Comparison of ENCODE assay signal across 10 cellular contexts in the genomic region with DNA sequence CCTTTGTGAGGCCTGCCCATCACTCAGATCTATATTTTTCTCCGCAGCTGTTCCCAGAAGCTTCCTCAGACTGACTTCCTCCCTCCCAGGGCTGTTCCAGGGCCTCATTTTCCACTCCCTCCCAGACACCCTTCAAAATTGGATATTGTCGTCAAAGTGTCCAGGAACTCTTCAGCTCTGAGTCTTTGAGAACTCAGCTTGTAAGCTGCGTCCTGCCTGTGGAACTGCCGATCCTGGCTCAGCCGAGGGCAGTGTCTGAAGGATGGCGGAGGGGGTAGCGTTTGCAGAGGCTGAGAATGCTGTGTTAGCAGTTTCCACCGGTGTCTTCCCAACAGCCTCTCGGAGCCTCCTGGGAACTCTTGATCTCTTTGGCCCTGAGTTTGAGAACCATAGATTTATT. TPM values are rescaled to one million over a fixed set of nuclear protein-coding genes. Genes with fewer than 3 reads are reported as not detected.
DNase-seq lines count a peak whose midpoint lies in the region; ATAC-seq and TF ChIP-seq lines count a peak whose summit lies in the region.
"Had no signal": no experiment of that assay in that cellular context is flagged by ENCODE, and none has a peak within 500 bp of the region (broad histone marks: within the 10 kb centered on the region; RNA-seq: fewer than 3 reads in every experiment).

No MANE protein-coding gene starts in this region.

- H3K9me3 Mint-ChIP-seq in activated naive CD4-positive, alpha-beta T cell treated with anti-CD3 and anti-CD28 coated beads for 36 hours: no peaks in the 10 kb centered on the region
- H3K9me3 Mint-ChIP-seq in endodermal cell: no peaks in the 10 kb centered on the region
- H3K9me3 Mint-ChIP-seq in naive thymus-derived CD8-positive, alpha-beta T cell: no peaks in the 10 kb centered on the region

- peaks cover 8% of the 10 kb centered on the region for H3K4me1 ChIP-seq in endodermal cell (ENCODE audit: control insufficient read depth, insufficient read depth, low read length)
- H3K4me1 ChIP-seq in vagina: peaks cover 60% of the 10 kb centered on the region
- peaks cover 19% of the 10 kb centered on the region for H3K4me1 ChIP-seq in ovary (ENCODE audit: insufficient read depth)

- no peak overlapping the region for H3K4me3 ChIP-seq in endodermal cell (ENCODE audit: low read length)
- H3K4me3 ChIP-seq in vagina: peak overlapping the region in 1 of 2 donors; percentile 5
- H3K4me3 ChIP-seq in ovary: no peak overlapping the region

- WGBS in endodermal cell (ENCODE audit: insufficient coverage in 1 of 2, insufficient read length in 1 of 2), 2 experiments: 79 to 87% methylated on average over 3 to 9 of the region's 9 CpGs
- 33 to 42% (median 34%) methylated on average over 9 of the region's 9 CpGs for WGBS in ovary, 3 donors

- peak overlapping the region; percentile 73 for H3K27ac Mint-ChIP-seq in activated naive CD4-positive, alpha-beta T cell treated with anti-CD3 and anti-CD28 coated beads for 36 hours
- H3K27ac Mint-ChIP-seq in endodermal cell: peak overlapping the region; percentile 61
- H3K27ac Mint-ChIP-seq in naive thymus-derived CD8-positive, alpha-beta T cell: peak overlapping the region; percentile 75 to 99 (median 95)

- POLR2A ChIA-PET in naive thymus-derived CD8-positive, alpha-beta T cell (lab: Charles Lee): interaction anchor here (0.6 to 1.1 kb wide), 5 partner anchors 10 to 26 kb away, joined by 3 read pairs; no protein-coding TSS in a partner anchor

- no peaks in the 10 kb centered on the region for H3K27me3 Mint-ChIP-seq in activated naive CD4-positive, alpha-beta T cell treated with anti-CD3 and anti-CD28 coated beads for 36 hours (ENCODE audit: low read depth)
- H3K27me3 Mint-ChIP-seq in endodermal cell (ENCODE audit: insufficient read depth): no peaks in the 10 kb centered on the region
- no peaks in the 10 kb centered on the region for H3K27me3 Mint-ChIP-seq in naive thymus-derived CD8-positive, alpha-beta T cell

- no peak overlapping the region for H3K4me3 Mint-ChIP-seq in activated naive CD4-positive, alpha-beta T cell treated with anti-CD3 and anti-CD28 coated beads for 36 hours
- no peak overlapping the region for H3K4me3 Mint-ChIP-seq in endodermal cell
- H3K4me3 Mint-ChIP-seq in naive thymus-derived CD8-positive, alpha-beta T cell: peak overlapping the region in 9 of 10 donors; percentile 22 to 64 (median 48)

- H3K36me3 ChIP-seq in endodermal cell (ENCODE audit: control insufficient read depth, insufficient read depth, low read length): peaks cover 8% of the 10 kb centered on the region
- H3K36me3 ChIP-seq in vagina: no peaks in the 10 kb centered on the region
- no peaks in the 10 kb centered on the region for H3K36me3 ChIP-seq in ovary

- DNase-seq in activated naive CD4-positive, alpha-beta T cell treated with anti-CD3 and anti-CD28 coated beads for 36 hours: peak; percentile 3
- DNase-seq in activated naive CD4-positive, alpha-beta T cell (lab: John Stamatoyannopoulos, UW): no peak
- DNase-seq in endodermal cell: no peak
- no peak for DNase-seq in naive thymus-derived CD8-positive, alpha-beta T cell
- DNase-seq in vagina (ENCODE audit: extremely low spot score in 2 of 2): no peak
- no peak for DNase-seq in ovary
- DNase-seq: AML-193; effector CD4-positive, alpha-beta T cell had no signal

- no peak overlapping the region for H3K9ac ChIP-seq in endodermal cell (ENCODE audit: extremely low read depth, low read length, poor library complexity, severe bottlenecking)

- intact Hi-C loops in activated naive CD4-positive, alpha-beta T cell treated with anti-CD3 and anti-CD28 coated beads for 36 hours (cut with micrococcal nuclease): loop anchor here (1.0 kb wide), 1 partner anchor 10 kb away; no protein-coding TSS in a partner anchor
- intact Hi-C loops in vagina (cut with DNase I) (no loop called here), ovary (cut with DNase I) (no loop called here)

- no peak for TF ChIP-seq EP300 in ovary (IDR thresholded peaks at IDR 0.05)

- TF ChIP-seq CTCF in endodermal cell (conservative IDR thresholded peaks at IDR 0.05) (no peak), vagina (IDR thresholded peaks at IDR 0.05) (no peak), ovary (IDR thresholded peaks at IDR 0.05) (no peak)

- CTCF ChIA-PET in activated naive CD4-positive, alpha-beta T cell treated with anti-CD3 and anti-CD28 coated beads for 36 hours (lab: Charles Lee): interaction anchor here (1.0 to 1.6 kb wide), 4 partner anchors 9 to 195 kb away, joined by 3 to 5 read pairs (median 4); no protein-coding TSS in a partner anchor

- no peak for ATAC-seq in naive thymus-derived CD8-positive, alpha-beta T cell
- ATAC-seq in HG02642 (IDR thresholded peaks at IDR 0.05; ENCODE audit: poor library complexity, unreplicated experiment) (no peak), GM21515 (IDR thresholded peaks at IDR 0.05; ENCODE audit: unreplicated experiment) (no peak)

- peaks cover 31% of the 10 kb centered on the region for H3K36me3 Mint-ChIP-seq in activated naive CD4-positive, alpha-beta T cell treated with anti-CD3 and anti-CD28 coated beads for 36 hours (ENCODE audit: low read depth)
- peaks cover 7% of the 10 kb centered on the region for H3K36me3 Mint-ChIP-seq in endodermal cell (ENCODE audit: low read depth)
- H3K36me3 Mint-ChIP-seq in naive thymus-derived CD8-positive, alpha-beta T cell: peaks cover 7 to 57% (median 15%) of the 10 kb centered on the region in 3 donors

- TF ChIP-seq POLR2A in vagina (IDR thresholded peaks at IDR 0.05) (no peak), ovary (IDR thresholded peaks at IDR 0.05) (no peak)

- H3K27me3 ChIP-seq in endodermal cell (ENCODE audit: control insufficient read depth, insufficient read depth, low read length, poor library complexity, severe bottlenecking) (no peaks in the 10 kb centered on the region), vagina (no peaks in the 10 kb centered on the region), ovary (no peaks in the 10 kb centered on the region)

- H3K4me1 Mint-ChIP-seq in activated naive CD4-positive, alpha-beta T cell treated with anti-CD3 and anti-CD28 coated beads for 36 hours (ENCODE audit: low read depth): peaks cover 95% of the 10 kb centered on the region
- peaks cover 41% of the 10 kb centered on the region for H3K4me1 Mint-ChIP-seq in endodermal cell
- H3K4me1 Mint-ChIP-seq in naive thymus-derived CD8-positive, alpha-beta T cell: peaks cover 59 to 100% (median 98%) of the 10 kb centered on the region in 4 donors

- H3K27ac ChIP-seq in endodermal cell (ENCODE audit: low read depth, low read length) (peak overlapping the region; percentile 25), vagina (peak overlapping the region; percentile 7), ovary (no peak overlapping the region)

- H3K9me3 ChIP-seq in endodermal cell (ENCODE audit: control insufficient read depth, low read length): no peaks in the 10 kb centered on the region
- no peaks in the 10 kb centered on the region for H3K9me3 ChIP-seq in vagina
- no peaks in the 10 kb centered on the region for H3K9me3 ChIP-seq in ovary

RNA-seq across cellular contexts. Expression of a gene that starts 27.1 kb away (rescaled TPM):
- 100 to 1,000 TPM; 106 to 113 TPM for total RNA-seq in activated naive CD4-positive, alpha-beta T cell treated with anti-CD3 and anti-CD28 coated beads for 36 hours
- total RNA-seq in endodermal cell (10 to 100 TPM; 58.9 to 63.8 TPM), vagina (45.9 TPM), ovary (10 to 100 TPM; 16.7 to 42.9 (median 31.2) TPM)
- 58.3 TPM for polyA plus RNA-seq in endodermal cell (2013, experiment 1 of 2)
- polyA plus RNA-seq in endodermal cell (2013, experiment 2 of 2): 54.9 TPM
- 100 to 1,000 TPM; 119 to 124 TPM for total RNA-seq in naive thymus-derived CD8-positive, alpha-beta T cell
- polyA plus RNA-seq in naive thymus-derived CD8-positive, alpha-beta T cell: 100 to 1,000 TPM in 1 of 3 donors, 10 to 100 TPM in 2; 36.6 to 110 (median 67.8) TPM
- polyA plus RNA-seq in ovary: 10 to 100 TPM; 22.3 to 38.7 TPM

Comparison
In these comparisons a context has a peak if more than half of its experiments do, and no peak if none do; other contexts are left out.
1. H3K4me3 Mint-ChIP-seq: peak in naive thymus-derived CD8-positive, alpha-beta T cell (9 of 10); none in activated naive CD4-positive, alpha-beta T cell treated with anti-CD3 and anti-CD28 coated beads for 36 hours (single experiment) and endodermal cell (single experiment).
2. H3K27ac ChIP-seq: peak in endodermal cell (single experiment) and vagina (single experiment); none in ovary (0 of 2).
3. Peak in every context shown above with its lines, with median percentiles within 50 percentile points of each other: H3K27ac Mint-ChIP-seq.